Comparison of ENCODE assay signal across 28 cellular contexts in the genomic region with DNA sequence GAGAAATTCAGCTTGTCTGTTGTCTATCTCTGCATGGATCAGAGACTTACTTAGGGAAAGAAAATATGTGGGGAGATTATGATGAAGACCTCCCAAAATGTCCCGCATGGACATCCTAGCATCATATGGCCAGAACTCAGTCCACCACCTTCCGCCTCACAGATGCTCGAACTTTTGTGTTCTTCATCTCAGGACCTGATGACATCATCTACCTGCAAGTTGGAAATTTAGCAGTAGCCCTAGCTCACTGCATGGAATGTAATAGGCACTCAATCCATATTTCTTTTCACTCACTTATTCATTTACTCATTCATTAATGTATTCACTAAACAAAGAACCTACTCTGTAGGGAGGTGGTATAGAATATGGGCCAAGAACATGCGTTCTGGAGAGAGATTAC.
"Had no signal": no experiment of that assay in that cellular context is flagged by ENCODE, and none has a peak within 500 bp of the region (broad histone marks: within the 10 kb centered on the region; RNA-seq: fewer than 3 reads in every experiment).

No MANE protein-coding gene starts in this region.

- H3K27me3 ChIP-seq: colonic mucosa, esophagus muscularis mucosa, foreskin keratinocyte, gastrocnemius medialis, heart left ventricle had no signal

- ATAC-seq: effector memory CD8-positive, alpha-beta T cell; esophagus mucosa; foreskin keratinocyte; gastrocnemius medialis; gastroesophageal sphincter; heart left ventricle; heart right ventricle had no signal

- H3K4me3 ChIP-seq: colonic mucosa, coronary artery, dorsolateral prefrontal cortex, esophagus muscularis mucosa, esophagus squamous epithelium, gastrocnemius medialis, gastroesophageal sphincter, heart left ventricle, heart right ventricle had no signal

- DNase-seq: colonic mucosa; cortex of kidney; dermis blood vessel endothelial cell; dorsolateral prefrontal cortex; effector CD4-positive, alpha-beta T cell; effector CD8-positive, alpha-beta T cell; effector memory CD4-positive, alpha-beta T cell; effector memory CD8-positive, alpha-beta T cell; endodermal cell; erythroblast; esophagus squamous epithelium; foreskin fibroblast; foreskin keratinocyte; foreskin melanocyte; gastrocnemius medialis; glutamatergic neuron; heart left ventricle; heart right ventricle had no signal

- H3K4me1 Mint-ChIP-seq: endodermal cell had no signal

- H3K4me3 Mint-ChIP-seq: dendritic cell treated with granulocyte-macrophage colony-stimulating factor and Interleukin-4, amounts not matched to agents 40 ng/mL and 50 ng/mL, for 4 days; effector memory CD8-positive, alpha-beta T cell; endodermal cell had no signal

- H3K9me3 ChIP-seq: colonic mucosa, esophagus squamous epithelium, gastrocnemius medialis had no signal

- H3K4me1 ChIP-seq: colonic mucosa, esophagus muscularis mucosa, esophagus squamous epithelium, foreskin keratinocyte, gastrocnemius medialis, gastroesophageal sphincter, heart left ventricle, heart right ventricle had no signal

- FAIRE-seq: colon, endometrium, endothelial cell of umbilical vein, frontal cortex had no signal

- H3K27ac Mint-ChIP-seq: dendritic cell treated with granulocyte-macrophage colony-stimulating factor and Interleukin-4, amounts not matched to agents 40 ng/mL and 50 ng/mL, for 4 days; effector memory CD8-positive, alpha-beta T cell; endodermal cell had no signal

- H3K9me3 Mint-ChIP-seq: effector memory CD8-positive, alpha-beta T cell had no signal

- H3K36me3 ChIP-seq: colonic mucosa, esophagus muscularis mucosa, esophagus squamous epithelium, gastrocnemius medialis, gastroesophageal sphincter, heart left ventricle, heart right ventricle had no signal

- H3K27ac ChIP-seq: colonic mucosa, coronary artery, dorsolateral prefrontal cortex, epithelial cell of prostate, esophagus muscularis mucosa, esophagus squamous epithelium, foreskin keratinocyte, gastrocnemius medialis, gastroesophageal sphincter, heart left ventricle, heart right ventricle had no signal
